Comparison of ENCODE assay signal across 1 cellular context in the genomic region with DNA sequence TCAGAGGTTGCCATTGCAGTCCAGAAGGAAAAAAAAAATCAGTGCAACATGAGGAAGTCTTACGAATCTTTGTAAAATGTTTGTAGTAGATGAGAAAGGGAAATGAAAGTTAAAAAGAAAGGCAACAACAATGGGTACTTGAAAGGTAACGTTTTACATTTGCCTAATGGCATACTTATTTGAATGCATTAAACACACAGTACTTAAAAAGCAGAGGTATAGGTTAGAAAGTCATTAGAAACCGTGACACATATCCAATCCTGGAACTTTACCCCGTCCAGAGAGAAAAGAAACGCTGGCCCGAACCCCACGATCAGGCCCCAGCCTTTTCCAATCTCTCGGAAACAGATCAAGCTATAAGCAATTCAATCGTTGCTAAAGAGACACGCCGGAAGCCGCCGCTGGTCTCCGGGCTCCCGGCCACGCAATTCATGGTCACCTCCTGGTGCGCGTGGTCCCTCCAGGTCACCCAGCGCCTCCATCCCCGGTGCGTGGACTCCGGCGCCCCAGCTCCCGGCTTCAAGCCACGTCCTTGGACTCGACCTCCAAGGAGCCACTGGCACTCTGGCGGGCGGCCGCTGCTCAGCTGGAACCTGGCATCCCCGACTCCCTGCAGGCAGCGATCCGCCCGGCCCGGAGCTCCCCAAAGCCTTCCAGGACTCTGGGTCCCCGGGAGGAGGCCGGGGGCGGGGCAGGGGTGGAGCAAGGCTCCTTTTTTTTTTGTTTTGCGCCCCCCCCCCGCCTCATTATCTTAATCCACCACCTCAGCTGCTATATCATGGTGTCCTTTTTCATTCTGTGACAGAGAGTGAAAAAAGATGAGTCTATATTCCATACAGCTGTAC.
TF ChIP-seq lines count a peak whose summit lies in the region.

Gene SLC18B1 (minus strand): TSS at position 663 of the 845 bp plus-strand sequence. CDS start 181 bp downstream, at position 482.

TF ChIP-seq in HepG2, 621 proteins besides CTCF, POLR2A, EP300 and RAD21 (continued from another document and continues in another):
- TF ChIP-seq ZFP36L2 (CRISPR knock-in tag; IDR thresholded peaks at IDR 0.05) (no peak), KAT7 (CRISPR knock-in tag; IDR thresholded peaks at IDR 0.05; ENCODE audit: borderline replicate concordance) (peak; percentile 69; the same call in 1 of the 2 replicates), RXRA (CRISPR knock-in tag; IDR thresholded peaks at IDR 0.05) (peak; percentile 71), BRD4 (CRISPR knock-in tag; IDR thresholded peaks at IDR 0.05) (peak; percentile 35; the same call in 1 of the 2 replicates), SIX4 (CRISPR knock-in tag; IDR thresholded peaks at IDR 0.05) (no peak), NFATC3 (CRISPR knock-in tag; IDR thresholded peaks at IDR 0.05) (no peak), ARID4A (CRISPR knock-in tag; IDR thresholded peaks at IDR 0.05; ENCODE audit: borderline replicate concordance) (peak; percentile 66; the same call in 1 of the 2 replicates), ZSCAN5A (CRISPR knock-in tag; IDR thresholded peaks at IDR 0.05; ENCODE audit: borderline replicate concordance) (no peak), SOX6 (IDR thresholded peaks at IDR 0.05) (no peak), SOX6 (CRISPR knock-in tag; IDR thresholded peaks at IDR 0.05) (peak; percentile 51), TGIF2 (CRISPR knock-in tag; IDR thresholded peaks at IDR 0.05) (peak; percentile 71; the same call in 1 of the 2 replicates), ZNF264 (CRISPR knock-in tag; IDR thresholded peaks at IDR 0.05) (no peak; the same call in 1 of the 2 replicates), ZNF709 (CRISPR knock-in tag; IDR thresholded peaks at IDR 0.05) (no peak), ARNT (IDR thresholded peaks at IDR 0.05) (no peak), ZNF788 (CRISPR knock-in tag; IDR thresholded peaks at IDR 0.05; ENCODE audit: borderline replicate concordance) (peak; percentile 25; the same call in 1 of the 2 replicates), TRIM24 (CRISPR knock-in tag; IDR thresholded peaks at IDR 0.05) (no peak), AGO1 (IDR thresholded peaks at IDR 0.05; ENCODE audit: low read depth, low read length, poor library complexity, severe bottlenecking) (no peak), SAFB2 (CRISPR knock-in tag; IDR thresholded peaks at IDR 0.05; ENCODE audit: borderline replicate concordance, low read depth) (no peak), BRCA1 (CRISPR knock-in tag; IDR thresholded peaks at IDR 0.05) (no peak), ATF1 (CRISPR knock-in tag; IDR thresholded peaks at IDR 0.05) (no peak), MXD4 (CRISPR knock-in tag; IDR thresholded peaks at IDR 0.05) (peak; percentile 72), PHF5A (CRISPR knock-in tag; IDR thresholded peaks at IDR 0.05; ENCODE audit: low read depth, unreplicated experiment) (no peak), DR1 (CRISPR knock-in tag; IDR thresholded peaks at IDR 0.05) (no peak), ARHGAP35 (CRISPR knock-in tag; IDR thresholded peaks at IDR 0.05; ENCODE audit: borderline replicate concordance) (no peak), ZNF501 (CRISPR knock-in tag; IDR thresholded peaks at IDR 0.05) (peak; percentile 44; the same call in 1 of the 2 replicates), GRHL1 (CRISPR knock-in tag; conservative IDR thresholded peaks at IDR 0.05) (no peak), RFX1 (IDR thresholded peaks at IDR 0.05) (no peak), ZBTB21 (CRISPR knock-in tag; IDR thresholded peaks at IDR 0.05) (no peak), ZNF33B (CRISPR knock-in tag; IDR thresholded peaks at IDR 0.05) (0 out of 2 replicates have a peak, but pooled peaks have one; percentile 39), NFYC (CRISPR knock-in tag; IDR thresholded peaks at IDR 0.05) (no peak), NKX3-1 (CRISPR knock-in tag; IDR thresholded peaks at IDR 0.05) (no peak), CBX2 (IDR thresholded peaks at IDR 0.05; ENCODE audit: low read depth, low read length) (no peak), CBX2 (CRISPR knock-in tag; IDR thresholded peaks at IDR 0.05; ENCODE audit: low read depth) (0 out of 2 replicates have a peak, but pooled peaks have one; percentile 72), ZFY (CRISPR knock-in tag; IDR thresholded peaks at IDR 0.05) (peak; percentile 64), NRL (CRISPR knock-in tag; IDR thresholded peaks at IDR 0.05; ENCODE audit: borderline replicate concordance) (peak; percentile 69; the same call in 1 of the 2 replicates), SRSF1 (optimal IDR thresholded peaks at IDR 0.05; ENCODE audit: low read depth, low read length) (no peak), ZNF282 (IDR thresholded peaks at IDR 0.05; ENCODE audit: partially characterized antibody) (no peak), ZNF572 (CRISPR knock-in tag; IDR thresholded peaks at IDR 0.05) (0 out of 2 replicates have a peak, but pooled peaks have one; percentile 43), ZNF839 (CRISPR knock-in tag; IDR thresholded peaks at IDR 0.05; ENCODE audit: borderline replicate concordance) (0 out of 2 replicates have a peak, but pooled peaks have one; percentile 29), TOPORS (CRISPR knock-in tag; IDR thresholded peaks at IDR 0.05) (no peak; the same call in 1 of the 2 replicates), SRY (CRISPR knock-in tag; IDR thresholded peaks at IDR 0.05) (peak; percentile 47; the same call in 1 of the 2 replicates), ZNF550 (CRISPR knock-in tag; IDR thresholded peaks at IDR 0.05; ENCODE audit: borderline replicate concordance) (0 out of 2 replicates have a peak, but pooled peaks have one; percentile 70), ZSCAN12 (CRISPR knock-in tag; IDR thresholded peaks at IDR 0.05) (no peak)
- TF ChIP-seq, protein P1, sequence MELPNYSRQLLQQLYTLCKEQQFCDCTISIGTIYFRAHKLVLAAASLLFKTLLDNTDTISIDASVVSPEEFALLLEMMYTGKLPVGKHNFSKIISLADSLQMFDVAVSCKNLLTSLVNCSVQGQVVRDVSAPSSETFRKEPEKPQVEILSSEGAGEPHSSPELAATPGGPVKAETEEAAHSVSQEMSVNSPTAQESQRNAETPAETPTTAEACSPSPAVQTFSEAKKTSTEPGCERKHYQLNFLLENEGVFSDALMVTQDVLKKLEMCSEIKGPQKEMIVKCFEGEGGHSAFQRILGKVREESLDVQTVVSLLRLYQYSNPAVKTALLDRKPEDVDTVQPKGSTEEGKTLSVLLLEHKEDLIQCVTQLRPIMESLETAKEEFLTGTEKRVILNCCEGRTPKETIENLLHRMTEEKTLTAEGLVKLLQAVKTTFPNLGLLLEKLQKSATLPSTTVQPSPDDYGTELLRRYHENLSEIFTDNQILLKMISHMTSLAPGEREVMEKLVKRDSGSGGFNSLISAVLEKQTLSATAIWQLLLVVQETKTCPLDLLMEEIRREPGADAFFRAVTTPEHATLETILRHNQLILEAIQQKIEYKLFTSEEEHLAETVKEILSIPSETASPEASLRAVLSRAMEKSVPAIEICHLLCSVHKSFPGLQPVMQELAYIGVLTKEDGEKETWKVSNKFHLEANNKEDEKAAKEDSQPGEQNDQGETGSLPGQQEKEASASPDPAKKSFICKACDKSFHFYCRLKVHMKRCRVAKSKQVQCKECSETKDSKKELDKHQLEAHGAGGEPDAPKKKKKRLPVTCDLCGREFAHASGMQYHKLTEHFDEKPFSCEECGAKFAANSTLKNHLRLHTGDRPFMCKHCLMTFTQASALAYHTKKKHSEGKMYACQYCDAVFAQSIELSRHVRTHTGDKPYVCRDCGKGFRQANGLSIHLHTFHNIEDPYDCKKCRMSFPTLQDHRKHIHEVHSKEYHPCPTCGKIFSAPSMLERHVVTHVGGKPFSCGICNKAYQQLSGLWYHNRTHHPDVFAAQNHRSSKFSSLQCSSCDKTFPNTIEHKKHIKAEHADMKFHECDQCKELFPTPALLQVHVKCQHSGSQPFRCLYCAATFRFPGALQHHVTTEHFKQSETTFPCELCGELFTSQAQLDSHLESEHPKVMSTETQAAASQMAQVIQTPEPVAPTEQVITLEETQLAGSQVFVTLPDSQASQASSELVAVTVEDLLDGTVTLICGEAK (IDR thresholded peaks at IDR 0.05) = no peak
- TF ChIP-seq, protein P1 (CRISPR knock-in tag; IDR thresholded peaks at IDR 0.05) = no peak; the same call in 1 of the 2 replicates
- TF ChIP-seq, protein P2, sequence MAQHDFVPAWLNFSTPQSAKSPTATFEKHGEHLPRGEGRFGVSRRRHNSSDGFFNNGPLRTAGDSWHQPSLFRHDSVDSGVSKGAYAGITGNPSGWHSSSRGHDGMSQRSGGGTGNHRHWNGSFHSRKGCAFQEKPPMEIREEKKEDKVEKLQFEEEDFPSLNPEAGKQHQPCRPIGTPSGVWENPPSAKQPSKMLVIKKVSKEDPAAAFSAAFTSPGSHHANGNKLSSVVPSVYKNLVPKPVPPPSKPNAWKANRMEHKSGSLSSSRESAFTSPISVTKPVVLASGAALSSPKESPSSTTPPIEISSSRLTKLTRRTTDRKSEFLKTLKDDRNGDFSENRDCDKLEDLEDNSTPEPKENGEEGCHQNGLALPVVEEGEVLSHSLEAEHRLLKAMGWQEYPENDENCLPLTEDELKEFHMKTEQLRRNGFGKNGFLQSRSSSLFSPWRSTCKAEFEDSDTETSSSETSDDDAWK (CRISPR knock-in tag; IDR thresholded peaks at IDR 0.05) = no peak
- TF ChIP-seq, protein P3, sequence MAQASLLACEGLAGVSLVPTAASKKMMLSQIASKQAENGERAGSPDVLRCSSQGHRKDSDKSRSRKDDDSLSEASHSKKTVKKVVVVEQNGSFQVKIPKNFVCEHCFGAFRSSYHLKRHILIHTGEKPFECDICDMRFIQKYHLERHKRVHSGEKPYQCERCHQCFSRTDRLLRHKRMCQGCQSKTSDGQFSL (CRISPR knock-in tag; IDR thresholded peaks at IDR 0.05) = peak; percentile 47
